16 cellular contexts compared by ENCODE assay signal in genomic region chr3:41118461-41119385, GRCh38.
DNase-seq lines count a peak whose midpoint lies in the region; ATAC-seq, FAIRE-seq and TF ChIP-seq lines count a peak whose summit lies in the region.
"Had no signal": no experiment of that assay in that cellular context is flagged by ENCODE, and none has a peak within 500 bp of the region (broad histone marks: within the 10 kb centered on the region; RNA-seq: fewer than 3 reads in every experiment).

No MANE protein-coding gene starts in this region.

- no peak for DNase-seq in CD4-positive, alpha-beta memory T cell
- DNase-seq in HT-29 (ENCODE audit: low spot score): peak; percentile 14
- no peak for DNase-seq in central memory CD8-positive, alpha-beta T cell (ENCODE audit: low spot score in 2 of 2)
- DNase-seq in mucosa of gallbladder (ENCODE audit: low spot score): peak; percentile 32
- DNase-seq in frontal cortex (ENCODE audit: low spot score in 2 of 2): no peak
- no peak for DNase-seq in WTC11 (ENCODE audit: low spot score)
- no peak for DNase-seq in NCI-H1105 (lab: John Stamatoyannopoulos, UW)
- DNase-seq: activated naive CD4-positive, alpha-beta T cell treated with Interleukin-2 at 50 U/mL for 16 hours; heart right ventricle; NCI-H2029; NCI-H69; T-helper 1 cell had no signal

- H3K36me3 ChIP-seq in CD4-positive, alpha-beta memory T cell (ENCODE audit: insufficient read depth, low read length): no peaks in the 10 kb centered on the region
- H3K36me3 ChIP-seq: breast epithelium, heart right ventricle, tibial nerve had no signal

- FAIRE-seq in frontal cortex (lab: Jason Lieb, UNC): no peak
- FAIRE-seq: GM12891 had no signal

- no peak overlapping the region for H3K27ac ChIP-seq in CD4-positive, alpha-beta memory T cell (ENCODE audit: low read depth, low read length)

- CTCF ChIA-PET in CD4-positive, alpha-beta memory T cell (lab: Charles Lee; ENCODE audit: partially characterized antibody): interaction anchor here (1.9 kb wide), 1 partner anchor 8 kb away, joined by 4 read pairs; no protein-coding TSS in a partner anchor
- CTCF ChIA-PET in WTC11 (lab: Charles Lee): no interaction called here

- intact Hi-C loops in CD4-positive, alpha-beta memory T cell (cut with micrococcal nuclease): loop anchor here (10.0 kb wide), 1 partner anchor 804 kb away; no protein-coding TSS in a partner anchor

- ATAC-seq in central memory CD8-positive, alpha-beta T cell (replicated peaks; ENCODE audit: extremely low read depth, poor library complexity, severe bottlenecking): no peak
- ATAC-seq in WTC11 (no peak), GM19455 (IDR thresholded peaks at IDR 0.05; ENCODE audit: unreplicated experiment) (no peak)
- ATAC-seq: heart right ventricle had no signal

- H3K9me3 Mint-ChIP-seq in CD4-positive, alpha-beta memory T cell: no peaks in the 10 kb centered on the region
- no peaks in the 10 kb centered on the region for H3K9me3 Mint-ChIP-seq in central memory CD8-positive, alpha-beta T cell
- H3K9me3 Mint-ChIP-seq in WTC11: peaks cover 5% of the 10 kb centered on the region; the same call in 1 of the 2 replicates

- peak overlapping the region in 6 of 7 donors; percentile 84 to 97 (median 95) for H3K27ac Mint-ChIP-seq in CD4-positive, alpha-beta memory T cell
- H3K27ac Mint-ChIP-seq in central memory CD8-positive, alpha-beta T cell (ENCODE audit: low read depth): peak overlapping the region; percentile 88
- no peak overlapping the region for H3K27ac Mint-ChIP-seq in WTC11

- H3K4me3 Mint-ChIP-seq in CD4-positive, alpha-beta memory T cell: peak overlapping the region in 3 of 8 donors; percentile 16 to 79 (median 65)
- no peak overlapping the region for H3K4me3 Mint-ChIP-seq in central memory CD8-positive, alpha-beta T cell
- no peak overlapping the region for H3K4me3 Mint-ChIP-seq in WTC11

- H3K36me3 Mint-ChIP-seq in CD4-positive, alpha-beta memory T cell: no peaks in the 10 kb centered on the region
- H3K36me3 Mint-ChIP-seq in central memory CD8-positive, alpha-beta T cell (ENCODE audit: insufficient read depth): peaks cover 4% of the 10 kb centered on the region
- no peaks in the 10 kb centered on the region for H3K36me3 Mint-ChIP-seq in WTC11

- H3K9me3 ChIP-seq in CD4-positive, alpha-beta memory T cell (ENCODE audit: control insufficient read depth in 1 of 2, low read length in 2 of 2): no peaks in the 10 kb centered on the region
- H3K9me3 ChIP-seq: breast epithelium, heart right ventricle, tibial nerve had no signal

- H3K4me3 ChIP-seq in CD4-positive, alpha-beta memory T cell (ENCODE audit: low read length in 2 of 2): no peak overlapping the region
- H3K4me3 ChIP-seq: heart right ventricle, tibial nerve had no signal

- H3K4me1 ChIP-seq in CD4-positive, alpha-beta memory T cell (ENCODE audit: insufficient read depth, low read length): peaks cover 29% of the 10 kb centered on the region
- H3K4me1 ChIP-seq: breast epithelium had no signal

- no peak for TF ChIP-seq CTCF in WTC11 (IDR thresholded peaks at IDR 0.05)

- H3K4me1 Mint-ChIP-seq in CD4-positive, alpha-beta memory T cell: peaks cover 20 to 35% (median 26%) of the 10 kb centered on the region in 4 donors
- peaks cover 28% of the 10 kb centered on the region for H3K4me1 Mint-ChIP-seq in central memory CD8-positive, alpha-beta T cell
- peaks cover 34% of the 10 kb centered on the region for H3K4me1 Mint-ChIP-seq in WTC11

- no peaks in the 10 kb centered on the region for H3K27me3 Mint-ChIP-seq in CD4-positive, alpha-beta memory T cell
- H3K27me3 Mint-ChIP-seq in central memory CD8-positive, alpha-beta T cell: peaks cover 8% of the 10 kb centered on the region
- H3K27me3 Mint-ChIP-seq in WTC11 (ENCODE audit: low read depth): no peaks in the 10 kb centered on the region; the same call in 1 of the 2 replicates

- POLR2A ChIA-PET in CD4-positive, alpha-beta memory T cell (lab: Charles Lee; ENCODE audit: partially characterized antibody): interaction anchor here (4.3 kb wide), 1 partner anchor 81 kb away, joined by 77 read pairs; the partner anchor contains the start of gene CTNNB1
- POLR2A ChIA-PET in WTC11 (lab: Charles Lee): interaction anchor here (0.5 kb wide), 1 partner anchor 97 kb away, joined by 3 read pairs; no protein-coding TSS in a partner anchor

- no peaks in the 10 kb centered on the region for H3K27me3 ChIP-seq in CD4-positive, alpha-beta memory T cell (ENCODE audit: insufficient read depth, low read length)
- H3K27me3 ChIP-seq: breast epithelium, heart right ventricle, tibial nerve had no signal

TF ChIP-seq in WTC11, 78 proteins besides CTCF, POLR2A, EP300 and RAD21:
- no peak for TF ChIP-seq RORB (CRISPR knock-in tag; IDR thresholded peaks at IDR 0.05)
- TF ChIP-seq, protein P1, sequence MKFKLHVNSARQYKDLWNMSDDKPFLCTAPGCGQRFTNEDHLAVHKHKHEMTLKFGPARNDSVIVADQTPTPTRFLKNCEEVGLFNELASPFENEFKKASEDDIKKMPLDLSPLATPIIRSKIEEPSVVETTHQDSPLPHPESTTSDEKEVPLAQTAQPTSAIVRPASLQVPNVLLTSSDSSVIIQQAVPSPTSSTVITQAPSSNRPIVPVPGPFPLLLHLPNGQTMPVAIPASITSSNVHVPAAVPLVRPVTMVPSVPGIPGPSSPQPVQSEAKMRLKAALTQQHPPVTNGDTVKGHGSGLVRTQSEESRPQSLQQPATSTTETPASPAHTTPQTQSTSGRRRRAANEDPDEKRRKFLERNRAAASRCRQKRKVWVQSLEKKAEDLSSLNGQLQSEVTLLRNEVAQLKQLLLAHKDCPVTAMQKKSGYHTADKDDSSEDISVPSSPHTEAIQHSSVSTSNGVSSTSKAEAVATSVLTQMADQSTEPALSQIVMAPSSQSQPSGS (CRISPR knock-in tag; IDR thresholded peaks at IDR 0.05; ENCODE audit: borderline replicate concordance, low read depth): no peak
TF ChIP-seq in WTC11: peak in this region for 0.

Comparison
In these comparisons a context has a peak if more than half of its experiments do, and no peak if none do; other contexts are left out.
1. DNase-seq: peak in HT-29 (single experiment) and mucosa of gallbladder (single experiment); none in CD4-positive, alpha-beta memory T cell (0 of 5), central memory CD8-positive, alpha-beta T cell (0 of 2), frontal cortex (0 of 2), WTC11 (single experiment) and NCI-H1105 (single experiment).